1 cellular context compared by ENCODE assay signal in genomic region chr12:56286044-56286830, GRCh38.
TF ChIP-seq lines count a peak whose summit lies in the region.

No MANE protein-coding gene starts in this region.

TF ChIP-seq in endothelial cell of umbilical vein, 7 proteins besides CTCF, POLR2A, EP300 and RAD21:
- no peak for TF ChIP-seq FOS (IDR thresholded peaks at IDR 0.05; ENCODE audit: borderline replicate concordance, insufficient read depth, low read length)
TF ChIP-seq in endothelial cell of umbilical vein: peak in this region for 0.
